Comparison of ENCODE assay signal across 8 cellular contexts in genomic region chr1:181324797-181325616, GRCh38.
A peak's percentile ranks its signal among the peaks of the same experiment; 100 is the strongest.
DNase-seq lines count a peak whose midpoint lies in the region; ATAC-seq lines count a peak whose summit lies in the region.
"Had no signal": no experiment of that assay in that cellular context is flagged by ENCODE, and none has a peak within 500 bp of the region (broad histone marks: within the 10 kb centered on the region; RNA-seq: fewer than 3 reads in every experiment).

No MANE protein-coding gene starts in this region.

- peak; percentile 57 for DNase-seq in NCI-H69 (lab: John Stamatoyannopoulos, UW)
- DNase-seq in activated T-cell treated with anti-CD3 and anti-CD28 coated beads for 24 hours (ENCODE audit: low read depth), result peak; percentile 47
- peak; percentile 75 for DNase-seq in islet precursor cell
- DNase-seq in stimulated activated CD8-positive, alpha-beta memory T cell treated with anti-CD3 and anti-CD28 coated beads, Interleukin-2, amount 100 ng/mL, for 1 hour (ENCODE audit: low read depth in 2 of 2), result peak; percentile 12 to 38
- no peak for DNase-seq in T1000 (lab: John Stamatoyannopoulos, UW)
- no peak for DNase-seq in NCI-H526 treated with DMSO at 0.1 percent for 48 hours (lab: John Stamatoyannopoulos, UW)
- DNase-seq: NCI-H2081 treated with DMSO at 0.1 percent for 48 hours had no signal

- no peak for ATAC-seq in GM19467 (IDR thresholded peaks at IDR 0.05; ENCODE audit: unreplicated experiment)

Comparison
In these comparisons a context has a peak if more than half of its experiments do, and no peak if none do; other contexts are left out.
1. DNase-seq: peak in NCI-H69 (single experiment), activated T-cell treated with anti-CD3 and anti-CD28 coated beads for 24 hours (single experiment), islet precursor cell (single experiment) and stimulated activated CD8-positive, alpha-beta memory T cell treated with anti-CD3 and anti-CD28 coated beads, Interleukin-2, amount 100 ng/mL, for 1 hour (2 of 2); none in T1000 (single experiment) and NCI-H526 treated with DMSO at 0.1 percent for 48 hours (single experiment).